ENCODE assay signal across 10 cellular contexts in genomic region chr11:119335091-119335654, GRCh38. TPM values are rescaled to one million over a fixed set of nuclear protein-coding genes. Genes with fewer than 3 reads are reported as not detected.
DNase-seq lines count a peak whose midpoint lies in the region; ATAC-seq, FAIRE-seq and TF ChIP-seq lines count a peak whose summit lies in the region.
"Had no signal": no experiment of that assay in that cellular context is flagged by ENCODE, and none has a peak within 500 bp of the region (broad histone marks: within the 10 kb centered on the region; RNA-seq: fewer than 3 reads in every experiment).

No MANE protein-coding gene starts in this region.

- H3K9me3 Mint-ChIP-seq in Caco-2 (ENCODE audit: unreplicated experiment), result no peaks in the 10 kb centered on the region

- FAIRE-seq in GM19239 (lab: Jason Lieb, UNC), result no peak

- H3K4me3 Mint-ChIP-seq in Caco-2 (ENCODE audit: unreplicated experiment), result peak overlapping the region; percentile 82

- H3K9me2 ChIP-seq in PC-9 (ENCODE audit: insufficient read depth), result no peaks in the 10 kb centered on the region

- peaks cover 22% of the 10 kb centered on the region for H3K36me3 Mint-ChIP-seq in Caco-2 (ENCODE audit: insufficient read depth, unreplicated experiment)

- H3K27me3 Mint-ChIP-seq in Caco-2 (ENCODE audit: insufficient read depth, unreplicated experiment), result peaks cover 4% of the 10 kb centered on the region

- peaks cover 29% of the 10 kb centered on the region for H3K4me1 Mint-ChIP-seq in Caco-2 (ENCODE audit: low read depth, unreplicated experiment)

- TF ChIP-seq POLR2A in esophagus muscularis mucosa (IDR thresholded peaks at IDR 0.05; ENCODE audit: low read depth), result no peak
- TF ChIP-seq POLR2A in ovary (IDR thresholded peaks at IDR 0.05), result no peak

- TSS peak; percentile 72 for BruUV-seq in Caco-2 (replicated peaks; lab: Mats Ljungman, UMichigan)
- BruUV-seq in PC-9 (replicated peaks; lab: Mats Ljungman, UMichigan), result no TSS peak

- TF ChIP-seq EP300 in esophagus muscularis mucosa (IDR thresholded peaks at IDR 0.05), result no peak
- no peak for TF ChIP-seq EP300 in ovary (IDR thresholded peaks at IDR 0.05)

- H4K20me1 ChIP-seq in PC-9 (ENCODE audit: insufficient read depth), result no peaks in the 10 kb centered on the region

- peaks cover 19% of the 10 kb centered on the region for H3K79me2 ChIP-seq in PC-9 (ENCODE audit: low read depth)

- intact Hi-C loops in Caco-2 (cut with micrococcal nuclease; ENCODE audit: unreplicated experiment) (no loop called here), PC-9 (cut with micrococcal nuclease; ENCODE audit: unreplicated experiment) (loop anchor here (5.0 kb wide), 1 partner anchor 408 kb away; the partner anchor contains the start of gene BCL9L), esophagus muscularis mucosa (cut with DNase I) (no loop called here), ovary (cut with DNase I) (loop anchor here in 1 of 4 donors (5.0 to 10.0 kb wide), 2 partner anchors 128 to 240 kb away; partner anchors contain the start of gene CBL)

- CTCF ChIA-PET in Caco-2 (lab: Charles Lee) (interaction anchor here (1.1 kb wide), 1 partner anchor 129 kb away, joined by 4 read pairs; the partner anchor contains the start of gene CBL), PC-9 (lab: Charles Lee) (interaction anchor here (0.6 to 1.1 kb wide), 2 partner anchors 12 to 645 kb away, joined by 3 read pairs; no protein-coding TSS in a partner anchor)

- peaks cover 3% of the 10 kb centered on the region; the same call in 1 of the 2 replicates for H3K36me3 ChIP-seq in Caco-2 (ENCODE audit: control insufficient read depth, insufficient read depth, low read length)
- H3K36me3 ChIP-seq in PC-9 (ENCODE audit: low read depth), result no peaks in the 10 kb centered on the region
- peaks cover 5 to 17% (median 12%) of the 10 kb centered on the region in 4 donors for H3K36me3 ChIP-seq in esophagus muscularis mucosa
- H3K36me3 ChIP-seq in ovary, result no peaks in the 10 kb centered on the region

- H3K27ac ChIP-seq in PC-9 (peak overlapping the region; percentile 60; the same call in 1 of the 2 replicates), esophagus muscularis mucosa (replicated peaks in 1 of 4) (peak overlapping the region; percentile 87 to 94 (median 92)), ovary (peak overlapping the region in 1 of 2 donors; percentile 80)

- H3K4me2 ChIP-seq in PC-9, result peak overlapping the region; percentile 86

- H2AFZ ChIP-seq in PC-9, result no peak overlapping the region; the same call in 1 of the 2 replicates

- peaks cover 25% of the 10 kb centered on the region; the same call in 1 of the 2 replicates for H3F3A ChIP-seq in PC-9 (ENCODE audit: insufficient read depth, low read depth)

- no peaks in the 10 kb centered on the region for H3K9me3 ChIP-seq in Caco-2
- no peaks in the 10 kb centered on the region for H3K9me3 ChIP-seq in PC-9 (ENCODE audit: insufficient read depth, low read depth)
- H3K9me3 ChIP-seq in esophagus muscularis mucosa, result no peaks in the 10 kb centered on the region
- no peaks in the 10 kb centered on the region for H3K9me3 ChIP-seq in ovary

- H3K4me1 ChIP-seq in Caco-2 (peaks cover 36% of the 10 kb centered on the region), PC-9 (replicated peaks; ENCODE audit: insufficient read depth) (peaks cover 16% of the 10 kb centered on the region), esophagus muscularis mucosa (peaks cover 33 to 62% (median 58%) of the 10 kb centered on the region in 4 donors), ovary (ENCODE audit: insufficient read depth) (peaks cover 10% of the 10 kb centered on the region)

- TF ChIP-seq CTCF in Caco-2 (IDR thresholded peaks at IDR 0.05; ENCODE audit: insufficient read depth in 1 of 2, low read depth in 1 of 2, low read length in 1 of 2, severe bottlenecking in 1 of 2, unreplicated experiment in 1 of 2), result no peak
- TF ChIP-seq CTCF in PC-9 (conservative IDR thresholded peaks at IDR 0.05), result no peak
- no peak for TF ChIP-seq CTCF in esophagus muscularis mucosa (IDR thresholded peaks at IDR 0.05)
- no peak for TF ChIP-seq CTCF in ovary (IDR thresholded peaks at IDR 0.05)

- 67% methylated on average over 11 of the region's 15 CpGs for WGBS in esophagus muscularis mucosa
- 51 to 61% (median 61%) methylated on average over 15 of the region's 15 CpGs for WGBS in ovary, 3 donors

- peak in 1 of 2 experiments; percentile 45 for DNase-seq in Caco-2
- DNase-seq in PC-9, result no peak
- no peak for DNase-seq in esophagus muscularis mucosa (ENCODE audit: extremely low spot score)
- DNase-seq in ovary, result peak in 1 of 5 donors; percentile 36
- DNase-seq in dedifferentiated amniotic fluid mesenchymal stem cell (ENCODE audit: extremely low spot score), result no peak
- DNase-seq in GM19239 (ENCODE audit: insufficient read length, low spot score), result no peak

- ATAC-seq in HG03025 (IDR thresholded peaks at IDR 0.05; ENCODE audit: low FRiP score, unreplicated experiment) (no peak), HG02759 (IDR thresholded peaks at IDR 0.05; ENCODE audit: unreplicated experiment) (no peak)

- H3K27me3 ChIP-seq in Caco-2 (replicated peaks; ENCODE audit: control insufficient read depth, insufficient read depth, low read length), result no peaks in the 10 kb centered on the region; the same call in 1 of the 2 replicates
- no peaks in the 10 kb centered on the region for H3K27me3 ChIP-seq in PC-9 (ENCODE audit: insufficient read depth, low read depth)
- H3K27me3 ChIP-seq in esophagus muscularis mucosa, result no peaks in the 10 kb centered on the region
- no peaks in the 10 kb centered on the region for H3K27me3 ChIP-seq in ovary

- peak overlapping the region; percentile 99 for H3K27ac Mint-ChIP-seq in Caco-2 (ENCODE audit: unreplicated experiment)

- peak overlapping the region; percentile 77 for H3K4me3 ChIP-seq in Caco-2 (ENCODE audit: low read depth, low read length)
- peak overlapping the region; percentile 69 for H3K4me3 ChIP-seq in PC-9
- H3K4me3 ChIP-seq in esophagus muscularis mucosa, result peak overlapping the region; percentile 82 to 95 (median 94)
- peak overlapping the region; percentile 80 for H3K4me3 ChIP-seq in ovary

- POLR2A ChIA-PET in Caco-2 (lab: Charles Lee), result interaction anchor here (0.5 to 0.6 kb wide), 3 partner anchors 25 to 776 kb away, joined by 3 to 11 read pairs (median 3); no protein-coding TSS in a partner anchor
- POLR2A ChIA-PET in PC-9 (lab: Charles Lee; ENCODE audit: unreplicated experiment), result interaction anchor here (0.6 kb wide), 2 partner anchors 35 to 714 kb away, joined by 4 to 5 read pairs; no protein-coding TSS in a partner anchor

RNA-seq across cellular contexts. Expression of gene RNF26, which starts 0.8 kb away (rescaled TPM):
- total RNA-seq in Caco-2 (2022) (85.8 and 92.7 TPM in 2 replicates), PC-9 (2021) (55.0 and 64.3 TPM in 2 replicates), esophagus muscularis mucosa (10 to 100 TPM; 14.2 to 33.2 (median 20.9) TPM), ovary (10 to 100 TPM in 6 of 7 donors, 1 to 10 TPM in 1; 7.0 to 25.8 (median 22.0) TPM)
- polyA plus RNA-seq in ovary, result 10 to 100 TPM; 14.9 to 18.1 TPM

RNA-seq across cellular contexts. Expression of gene C1QTNF5, which starts 5.5 kb away (rescaled TPM):
- total RNA-seq in Caco-2 (2022) (0.56 and 1.2 TPM in 2 replicates), PC-9 (2021) (not detected in 2 replicates), esophagus muscularis mucosa (10 to 100 TPM; 23.7 to 74.3 (median 51.6) TPM), ovary (10 to 100 TPM in 4 of 7 donors, 1 to 10 TPM in 3; 4.4 to 25.7 (median 10.8) TPM)
- polyA plus RNA-seq in ovary, result 10 to 100 TPM in 1 of 2 donors, 1 to 10 TPM in 1; 5.7 to 17.2 TPM
- total RNA-seq: T-helper 1 cell treated with Interleukin-12 subunit alpha and Interleukin-12 subunit beta and Interleukin-4 antibody, amounts not matched to agents 30 ng/mL and 1 ng/mL, for 36 hours had no signal

RNA-seq across cellular contexts. Expression of gene MFRP, which starts 11.3 kb away (rescaled TPM):
- total RNA-seq in Caco-2 (2022) (not detected in 2 replicates), PC-9 (2021) (not detected in 2 replicates), esophagus muscularis mucosa (under 1 TPM in 1 of 4 donors, not detected in 3; 0.11 TPM), ovary (under 1 TPM in 1 of 7 donors, not detected in 6; 0.11 TPM)
- not detected for polyA plus RNA-seq in ovary
- total RNA-seq: lung; T-helper 1 cell treated with Interleukin-12 subunit alpha and Interleukin-12 subunit beta and Interleukin-4 antibody, amounts not matched to agents 30 ng/mL and 1 ng/mL, for 36 hours had no signal
- polyA plus RNA-seq: lung had no signal

RNA-seq across cellular contexts. Expression of gene MCAM, which starts 18.2 kb away (rescaled TPM):
- 8.3 and 9.8 TPM in 2 replicates for total RNA-seq in Caco-2 (2022)
- total RNA-seq in PC-9 (2021), result 38.8 and 54.5 TPM in 2 replicates
- total RNA-seq in esophagus muscularis mucosa, result 1,000 to 10,000 TPM in 1 of 4 donors, 100 to 1,000 TPM in 3; 607 to 1,312 (median 805) TPM
- 100 to 1,000 TPM in 2 of 7 donors, 10 to 100 TPM in 5; 34.6 to 121 (median 45.7) TPM for total RNA-seq in ovary
- 100 to 1,000 TPM in 1 of 2 donors, 10 to 100 TPM in 1; 89.9 to 119 TPM for polyA plus RNA-seq in ovary

RNA-seq across cellular contexts. Expression of gene USP2, which starts 46.3 kb away (rescaled TPM):
- total RNA-seq in Caco-2 (2022), result 13.9 and 14.4 TPM in 2 replicates
- 2.1 and 2.7 TPM in 2 replicates for total RNA-seq in PC-9 (2021)
- total RNA-seq in esophagus muscularis mucosa, result 1 to 10 TPM; 4.6 to 9.9 (median 6.1) TPM
- 10 to 100 TPM in 1 of 7 donors, 1 to 10 TPM in 6; 1.3 to 16.9 (median 4.8) TPM for total RNA-seq in ovary
- polyA plus RNA-seq in ovary, result 1 to 10 TPM; 1.0 to 3.4 TPM
